Comparison of ENCODE assay signal across 10 cellular contexts in genomic region chr21:36860736-36861594, GRCh38.
DNase-seq lines count a peak whose midpoint lies in the region; ATAC-seq and TF ChIP-seq lines count a peak whose summit lies in the region.
"Had no signal": no experiment of that assay in that cellular context is flagged by ENCODE, and none has a peak within 500 bp of the region (broad histone marks: within the 10 kb centered on the region; RNA-seq: fewer than 3 reads in every experiment).

No MANE protein-coding gene starts in this region.

- H3K9me3 ChIP-seq in mammary epithelial cell (replicated peaks; ENCODE audit: insufficient read depth, low read length): no peaks in the 10 kb centered on the region
- H3K9me3 ChIP-seq in lower lobe of right lung: no peaks in the 10 kb centered on the region
- H3K9me3 ChIP-seq: ovary had no signal

- no peak overlapping the region for H3K4me3 Mint-ChIP-seq in stimulated activated naive CD8-positive, alpha-beta T cell treated with anti-CD3 and anti-CD28 coated beads, Interleukin-15, amount 100 ng/mL, for 72 hours
- H3K4me3 Mint-ChIP-seq: activated CD8-positive, alpha-beta T cell treated with anti-CD3 and anti-CD28 coated beads, Interleukin-2, amount 10 ng/mL, durations not matched to agents 7 days and 5 days had no signal

- H3K27me3 ChIP-seq in mammary epithelial cell (ENCODE audit: insufficient read depth, low read length) (no peaks in the 10 kb centered on the region), lower lobe of right lung (ENCODE audit: low read depth) (no peaks in the 10 kb centered on the region)
- H3K27me3 ChIP-seq: ovary had no signal

- peaks cover 23% of the 10 kb centered on the region for H3K4me1 Mint-ChIP-seq in stimulated activated naive CD8-positive, alpha-beta T cell treated with anti-CD3 and anti-CD28 coated beads, Interleukin-15, amount 100 ng/mL, for 72 hours

- no peaks in the 10 kb centered on the region for H4K20me1 ChIP-seq in mammary epithelial cell (ENCODE audit: insufficient read depth, low read length)

- WGBS in mammary epithelial cell (ENCODE audit: low coverage, missing lambda C conversion rate): 77% methylated on average over 8 of the region's 8 CpGs

- H3K36me3 ChIP-seq in mammary epithelial cell (ENCODE audit: insufficient read depth, low read length): no peaks in the 10 kb centered on the region
- no peaks in the 10 kb centered on the region for H3K36me3 ChIP-seq in lower lobe of right lung
- H3K36me3 ChIP-seq: ovary had no signal

- intact Hi-C loops in mammary epithelial cell (cut with micrococcal nuclease) (loop anchor here (2.0 kb wide), 1 partner anchor 48 kb away; no protein-coding TSS in a partner anchor), lower lobe of right lung (cut with DNase I) (no loop called here)

- peak overlapping the region; percentile 57 for H2AFZ ChIP-seq in mammary epithelial cell (ENCODE audit: low read depth, low read length)

- H3K79me2 ChIP-seq in mammary epithelial cell (ENCODE audit: insufficient read depth, low read length): no peaks in the 10 kb centered on the region

- no TSS peak for BruUV-seq in mammary epithelial cell (replicated peaks; lab: Mats Ljungman, UMichigan)

- H3K9me3 Mint-ChIP-seq in stimulated activated naive CD8-positive, alpha-beta T cell treated with anti-CD3 and anti-CD28 coated beads, Interleukin-15, amount 100 ng/mL, for 72 hours: no peaks in the 10 kb centered on the region

- H3K27ac Mint-ChIP-seq in stimulated activated naive CD8-positive, alpha-beta T cell treated with anti-CD3 and anti-CD28 coated beads, Interleukin-15, amount 100 ng/mL, for 72 hours: peak overlapping the region in 1 of 2 donors; percentile 20

- CTCF ChIA-PET in mammary epithelial cell (lab: Charles Lee; ENCODE audit: low non-redundant PET): no interaction called here

- no peaks in the 10 kb centered on the region for H3K27me3 Mint-ChIP-seq in stimulated activated naive CD8-positive, alpha-beta T cell treated with anti-CD3 and anti-CD28 coated beads, Interleukin-15, amount 100 ng/mL, for 72 hours

- peak overlapping the region; percentile 40 for H3K4me2 ChIP-seq in mammary epithelial cell (ENCODE audit: insufficient read depth, low read depth, low read length)

- in situ Hi-C loops in mammary epithelial cell (cut with MboI; ENCODE audit: low sequenced_read_pairs in 2 of 2): loop anchor here in 1 of 2 donors (10.0 kb wide), 1 partner anchor 64 kb away; no protein-coding TSS in a partner anchor

- H3K4me3 ChIP-seq in mammary epithelial cell (replicated peaks in 1 of 3; ENCODE audit: insufficient read depth in 1 of 3, low read depth in 2 of 3, low read length in 3 of 3): no peak overlapping the region
- no peak overlapping the region for H3K4me3 ChIP-seq in lower lobe of right lung
- H3K4me3 ChIP-seq: ovary had no signal

- no peak overlapping the region for H3K9ac ChIP-seq in mammary epithelial cell (ENCODE audit: insufficient read depth, low read length)

- TF ChIP-seq CTCF in mammary epithelial cell (conservative IDR thresholded peaks at IDR 0.05 in 1 of 2, IDR thresholded peaks at IDR 0.05 in 1 of 2; ENCODE audit: extremely low read depth in 1 of 2, insufficient read depth in 1 of 2, low read depth in 1 of 2, low read length in 2 of 2) (no peak), lower lobe of right lung (IDR thresholded peaks at IDR 0.05) (no peak), GM20000 (IDR thresholded peaks at IDR 0.05; ENCODE audit: extremely low read depth, missing control alignments) (no peak)

- H3K4me1 ChIP-seq in mammary epithelial cell (ENCODE audit: insufficient read depth, low read length) (peaks cover 20% of the 10 kb centered on the region), lower lobe of right lung (peaks cover 8% of the 10 kb centered on the region)

- ATAC-seq in lower lobe of right lung: peak in 1 of 2 donors; percentile 27
- ATAC-seq in stimulated activated naive CD8-positive, alpha-beta T cell treated with anti-CD3 and anti-CD28 coated beads, Interleukin-15, amount 100 ng/mL, for 72 hours: no peak

- peak overlapping the region; percentile 77 for H3K27ac ChIP-seq in mammary epithelial cell (ENCODE audit: insufficient read depth, low read depth, low read length)
- H3K27ac ChIP-seq in lower lobe of right lung: peak overlapping the region; percentile 44
- H3K27ac ChIP-seq: ovary had no signal

- DNase-seq in AG08396 (ENCODE audit: low spot score) (peak; percentile 53), LHCN-M2 (ENCODE audit: low read depth) (peak; percentile 69), mammary epithelial cell (peak; percentile 52), lower lobe of right lung (no peak), GM20000 (ENCODE audit: low spot score) (no peak), UCSD-AML1 (lab: John Stamatoyannopoulos, UW; ENCODE audit: unreplicated experiment) (no peak), NOMO-1 (lab: John Stamatoyannopoulos, UW; ENCODE audit: unreplicated experiment in 2 of 2) (no peak)
- DNase-seq in stimulated activated naive CD8-positive, alpha-beta T cell treated with anti-CD3 and anti-CD28 coated beads, Interleukin-15, amount 100 ng/mL, for 72 hours: no peak

- dilution Hi-C loops in mammary epithelial cell (cut with HindIII; ENCODE audit: low sequenced_read_pairs): no loop called here

Comparison
In these comparisons a context has a peak if more than half of its experiments do, and no peak if none do; other contexts are left out.
1. DNase-seq: peak in AG08396 (single experiment), LHCN-M2 (single experiment) and mammary epithelial cell (single experiment); none in lower lobe of right lung (single experiment), GM20000 (single experiment), UCSD-AML1 (single experiment), NOMO-1 (0 of 2) and stimulated activated naive CD8-positive, alpha-beta T cell treated with anti-CD3 and anti-CD28 coated beads, Interleukin-15, amount 100 ng/mL, for 72 hours (0 of 2).